In genomic region chr1:183769956-183770815, GRCh38 we compare ENCODE assay signal across 19 cellular contexts. TPM values are rescaled to one million over a fixed set of nuclear protein-coding genes. Genes with fewer than 3 reads are reported as not detected.
DNase-seq lines count a peak whose midpoint lies in the region; TF ChIP-seq lines count a peak whose summit lies in the region.
"Had no signal": no experiment of that assay in that cellular context is flagged by ENCODE, and none has a peak within 500 bp of the region (broad histone marks: within the 10 kb centered on the region; RNA-seq: fewer than 3 reads in every experiment).

No MANE protein-coding gene starts in this region.

- TF ChIP-seq CTCF in Caco-2 (IDR thresholded peaks at IDR 0.05; ENCODE audit: insufficient read depth in 1 of 2, low read depth in 1 of 2, low read length in 1 of 2, severe bottlenecking in 1 of 2, unreplicated experiment in 1 of 2) (no peak), endothelial cell (IDR thresholded peaks at IDR 0.05; ENCODE audit: unreplicated experiment) (no peak)

- H3K9me3 ChIP-seq in BLaER1 (peaks cover 62% of the 10 kb centered on the region), Caco-2 (peaks cover 19% of the 10 kb centered on the region)

- H3K9ac ChIP-seq in BLaER1, result no peak overlapping the region

- BruUV-seq in Caco-2 (replicated peaks; lab: Mats Ljungman, UMichigan), result no TSS peak

- H3K4me1 Mint-ChIP-seq in Caco-2 (ENCODE audit: low read depth, unreplicated experiment), result peaks cover 7% of the 10 kb centered on the region
- H3K4me1 Mint-ChIP-seq in endothelial cell (ENCODE audit: unreplicated experiment), result no peaks in the 10 kb centered on the region
- H3K4me1 Mint-ChIP-seq: CD4-positive, CD25-positive, alpha-beta regulatory T cell; T-helper 17 cell had no signal

- H3K36me3 Mint-ChIP-seq in Caco-2 (ENCODE audit: insufficient read depth, unreplicated experiment) (peaks cover 43% of the 10 kb centered on the region), endothelial cell (ENCODE audit: low read depth, unreplicated experiment) (peaks cover 35% of the 10 kb centered on the region)

- H3K4me2 ChIP-seq in BLaER1, result no peak overlapping the region; the same call in 1 of the 2 replicates

- H3K4me3 ChIP-seq in BLaER1, result 0 out of 2 replicates have a peak overlapping the region, but pooled peaks have one; percentile 13
- H3K4me3 ChIP-seq in Caco-2 (ENCODE audit: low read depth, low read length), result no peak overlapping the region

- H3K36me3 ChIP-seq in BLaER1, result peaks cover 15% of the 10 kb centered on the region
- H3K36me3 ChIP-seq in Caco-2 (ENCODE audit: control insufficient read depth, insufficient read depth, low read length), result no peaks in the 10 kb centered on the region

- H3K4me1 ChIP-seq in BLaER1 (peaks cover 7% of the 10 kb centered on the region; the same call in 1 of the 2 replicates), Caco-2 (no peaks in the 10 kb centered on the region)

- CTCF ChIA-PET in Caco-2 (lab: Charles Lee), result no interaction called here

- H3K27me3 ChIP-seq in BLaER1, result no peaks in the 10 kb centered on the region
- H3K27me3 ChIP-seq in Caco-2 (replicated peaks; ENCODE audit: control insufficient read depth, insufficient read depth, low read length), result no peaks in the 10 kb centered on the region

- peaks cover 52% of the 10 kb centered on the region for H3K9me3 Mint-ChIP-seq in Caco-2 (ENCODE audit: unreplicated experiment)
- peaks cover 30% of the 10 kb centered on the region for H3K9me3 Mint-ChIP-seq in endothelial cell (ENCODE audit: unreplicated experiment)

- H3K27me3 Mint-ChIP-seq in Caco-2 (ENCODE audit: insufficient read depth, unreplicated experiment) (no peaks in the 10 kb centered on the region), endothelial cell (ENCODE audit: unreplicated experiment) (peaks cover 5% of the 10 kb centered on the region)
- H3K27me3 Mint-ChIP-seq: CD4-positive, CD25-positive, alpha-beta regulatory T cell; T-helper 17 cell had no signal

- POLR2A ChIA-PET in Caco-2 (lab: Charles Lee), result no interaction called here

- H3K27ac ChIP-seq in BLaER1, result peak overlapping the region; percentile 32; the same call in 1 of the 2 replicates

- DNase-seq in Caco-2 (no peak), NCI-H2171 treated with DMSO at 0.1 percent for 48 hours (lab: John Stamatoyannopoulos, UW) (peak; percentile 49), endothelial cell (ENCODE audit: low spot score) (no peak), H4 (ENCODE audit: low spot score) (no peak), NCI-H187 (lab: John Stamatoyannopoulos, UW) (no peak)
- DNase-seq in activated naive CD4-positive, alpha-beta T cell treated with anti-CD3 and anti-CD28 coated beads, Interleukin-2, amount 50 U/mL, for 16 hours, result no peak
- DNase-seq in stimulated activated CD8-positive, alpha-beta memory T cell treated with anti-CD3 and anti-CD28 coated beads, Interleukin-4, amount 100 ng/mL, for 48 hours, result no peak
- DNase-seq: CD4-positive, CD25-positive, alpha-beta regulatory T cell; COR-L47; GDM1; HFFc6; KBM-7; NCI-H1092; NCI-H1436 treated with DMSO at 0.1 percent for 48 hours; NCI-H2029 treated with DMSO at 0.1 percent for 48 hours; NCI-H510A treated with DMSO at 0.1 percent for 48 hours; NCI-H82; T-helper 17 cell had no signal

- H3K27ac Mint-ChIP-seq in Caco-2 (ENCODE audit: unreplicated experiment) (peak overlapping the region; percentile 80), endothelial cell (ENCODE audit: unreplicated experiment) (peak overlapping the region; percentile 48)
- H3K27ac Mint-ChIP-seq: CD4-positive, CD25-positive, alpha-beta regulatory T cell; HFFc6; T-helper 17 cell had no signal

- H4K20me1 ChIP-seq in BLaER1, result no peaks in the 10 kb centered on the region

- intact Hi-C loops in Caco-2 (cut with micrococcal nuclease; ENCODE audit: unreplicated experiment), result no loop called here

- H3K4me3 Mint-ChIP-seq in Caco-2 (ENCODE audit: unreplicated experiment) (no peak overlapping the region), endothelial cell (ENCODE audit: unreplicated experiment) (peak overlapping the region; percentile 49)
- H3K4me3 Mint-ChIP-seq: CD4-positive, CD25-positive, alpha-beta regulatory T cell; HFFc6; T-helper 17 cell had no signal

RNA-seq across cellular contexts. Expression of gene RGL1, which starts 34.7 kb away (rescaled TPM):
- total RNA-seq in Caco-2 (2022) (33.8 and 34.5 TPM in 2 replicates), endothelial cell (ENCODE audit: unreplicated experiment) (60.7 TPM)
- total RNA-seq in H4 (2014; rRNA removed; shearing (Covaris generic)), result 14.9 and 18.7 TPM in 2 replicates
